In the genomic region with DNA sequence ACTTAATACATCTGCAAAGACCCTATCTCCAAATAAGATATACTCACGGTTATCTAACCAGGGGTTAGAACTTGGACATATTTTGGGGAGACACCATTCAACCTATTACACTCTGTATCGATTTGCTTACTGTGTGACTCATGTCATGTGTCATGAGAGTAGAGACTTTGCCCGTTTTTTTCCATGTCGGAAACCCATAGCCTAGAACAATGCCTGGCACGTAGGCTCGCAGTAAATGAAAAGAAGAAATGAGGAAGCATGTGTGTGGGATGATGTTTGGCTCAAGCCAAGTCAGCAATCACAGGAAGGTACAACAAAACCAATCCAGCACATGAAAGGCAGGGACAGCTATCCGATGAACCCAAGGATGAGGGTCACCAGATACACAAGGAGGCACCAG, we compare ENCODE assay signal across 2 cellular contexts.
TF ChIP-seq lines count a peak whose summit lies in the region.

No MANE protein-coding gene starts in this region.

TF ChIP-seq in H1, 55 proteins besides CTCF, POLR2A, EP300 and RAD21 (continued from another document):
- TF ChIP-seq ATF2 (IDR thresholded peaks at IDR 0.05; ENCODE audit: low read length) (no peak), YY1 (IDR thresholded peaks at IDR 0.05; ENCODE audit: low read depth, low read length) (no peak), RXRA (IDR thresholded peaks at IDR 0.05; ENCODE audit: insufficient read depth, low read depth, low read length) (no peak), BACH1 (IDR thresholded peaks at IDR 0.05; ENCODE audit: low read length) (no peak)
- TF ChIP-seq, protein P1, sequence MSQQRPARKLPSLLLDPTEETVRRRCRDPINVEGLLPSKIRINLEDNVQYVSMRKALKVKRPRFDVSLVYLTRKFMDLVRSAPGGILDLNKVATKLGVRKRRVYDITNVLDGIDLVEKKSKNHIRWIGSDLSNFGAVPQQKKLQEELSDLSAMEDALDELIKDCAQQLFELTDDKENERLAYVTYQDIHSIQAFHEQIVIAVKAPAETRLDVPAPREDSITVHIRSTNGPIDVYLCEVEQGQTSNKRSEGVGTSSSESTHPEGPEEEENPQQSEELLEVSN (IDR thresholded peaks at IDR 0.05), result no peak

TF ChIP-seq in WTC11, 78 proteins besides CTCF, POLR2A, EP300 and RAD21 (continued from another document):
- no peak for TF ChIP-seq MLX (CRISPR knock-in tag; IDR thresholded peaks at IDR 0.05)
- no peak for TF ChIP-seq MXD4 (CRISPR knock-in tag; IDR thresholded peaks at IDR 0.05; ENCODE audit: borderline replicate concordance)
- TF ChIP-seq ESRRA (CRISPR knock-in tag; IDR thresholded peaks at IDR 0.05; ENCODE audit: borderline replicate concordance), result no peak
- no peak for TF ChIP-seq RORB (CRISPR knock-in tag; IDR thresholded peaks at IDR 0.05)
- TF ChIP-seq AFF4 (CRISPR knock-in tag; IDR thresholded peaks at IDR 0.05; ENCODE audit: borderline replicate concordance), result no peak
- no peak for TF ChIP-seq ZMAT4 (CRISPR knock-in tag; IDR thresholded peaks at IDR 0.05)
